Comparison of ENCODE assay signal across 17 cellular contexts in genomic region chr1:151887028-151887427, GRCh38. TPM values are rescaled to one million over a fixed set of nuclear protein-coding genes. Genes with fewer than 3 reads are reported as not detected.
A peak's percentile ranks its signal among the peaks of the same experiment; 100 is the strongest.
DNase-seq lines count a peak whose midpoint lies in the region; ATAC-seq and TF ChIP-seq lines count a peak whose summit lies in the region.
"Had no signal": no experiment of that assay in that cellular context is flagged by ENCODE, and none has a peak within 500 bp of the region (broad histone marks: within the 10 kb centered on the region; RNA-seq: fewer than 3 reads in every experiment).

No MANE protein-coding gene starts in this region.

- intact Hi-C loops in mammary epithelial cell (cut with micrococcal nuclease) = loop anchor here (1.0 to 2.0 kb wide), 2 partner anchors 20 to 22 kb away; partner anchors contain the start of gene THEM4

- H3K4me1 Mint-ChIP-seq in stimulated activated memory B cell treated with anti-CD40 and anti-IgM and Interleukin-4, amounts not matched to agents 10 μg/mL and 1 μg/mL and 100 μg/mL, for 72 hours = peaks cover 7% of the 10 kb centered on the region
- H3K4me1 Mint-ChIP-seq: neural progenitor cell had no signal

- in situ Hi-C loops in mammary epithelial cell (cut with MboI; ENCODE audit: low sequenced_read_pairs in 2 of 2) = no loop called here

- no peak overlapping the region for H3K27ac Mint-ChIP-seq in stimulated activated memory B cell treated with anti-CD40 and anti-IgM and Interleukin-4, amounts not matched to agents 10 μg/mL and 1 μg/mL and 100 μg/mL, for 72 hours
- H3K27ac Mint-ChIP-seq: activated B cell treated with CpG ODN at 0.5 μM for 24 hours, neural progenitor cell had no signal

- H3K79me2 ChIP-seq in mammary epithelial cell (ENCODE audit: insufficient read depth, low read length) = no peaks in the 10 kb centered on the region

- H3K9me3 ChIP-seq in mammary epithelial cell (replicated peaks; ENCODE audit: insufficient read depth, low read length) = no peaks in the 10 kb centered on the region

- ATAC-seq in foreskin keratinocyte (peak; percentile 88), HG02588 (IDR thresholded peaks at IDR 0.05; ENCODE audit: unreplicated experiment) (no peak), GM21515 (IDR thresholded peaks at IDR 0.05; ENCODE audit: unreplicated experiment) (no peak)
- no peak for ATAC-seq in stimulated activated memory B cell treated with anti-CD40 and anti-IgM and Interleukin-4, amounts not matched to agents 10 μg/mL and 1 μg/mL and 100 μg/mL, for 72 hours
- ATAC-seq: HepG2, sciatic nerve had no signal

- H3K27ac ChIP-seq in mammary epithelial cell (ENCODE audit: insufficient read depth, low read depth, low read length) = peak overlapping the region; percentile 96
- peak overlapping the region; percentile 85 for H3K27ac ChIP-seq in foreskin keratinocyte
- H3K27ac ChIP-seq: neural progenitor cell had no signal

- WGBS in mammary epithelial cell (ENCODE audit: low coverage, missing lambda C conversion rate) = 0% methylated on average over 1 of the region's 1 CpG

- H3K4me2 ChIP-seq in mammary epithelial cell (ENCODE audit: insufficient read depth, low read depth, low read length) = no peak overlapping the region
- H3K4me2 ChIP-seq: neural progenitor cell had no signal

- DNase-seq in DMS53 (lab: John Stamatoyannopoulos, UW) (peak; percentile 78), MV-4-11 (lab: John Stamatoyannopoulos, UW) (peak; percentile 13), mammary epithelial cell (peak; percentile 94), foreskin keratinocyte (peak; percentile 81 to 94), cortex of kidney (lab: John Stamatoyannopoulos, UW) (no peak)
- DNase-seq: activated B cell treated with CpG ODN at 0.5 μM for 24 hours; activated gamma-delta T cell; NCI-H345; stimulated activated CD4-positive, alpha-beta T cell treated with anti-CD3 and anti-CD28 coated beads, Interleukin-4, amount 100 ng/mL, for 4 hours had no signal

- peaks cover 51% of the 10 kb centered on the region for H3K36me3 Mint-ChIP-seq in stimulated activated memory B cell treated with anti-CD40 and anti-IgM and Interleukin-4, amounts not matched to agents 10 μg/mL and 1 μg/mL and 100 μg/mL, for 72 hours

- H2AFZ ChIP-seq in mammary epithelial cell (ENCODE audit: low read depth, low read length) = no peak overlapping the region
- H2AFZ ChIP-seq: neural progenitor cell had no signal

- TF ChIP-seq CTCF in mammary epithelial cell (conservative IDR thresholded peaks at IDR 0.05 in 1 of 2, IDR thresholded peaks at IDR 0.05 in 1 of 2; ENCODE audit: extremely low read depth in 1 of 2, insufficient read depth in 1 of 2, low read depth in 1 of 2, low read length in 2 of 2) (no peak), foreskin keratinocyte (conservative IDR thresholded peaks at IDR 0.05) (peak; percentile 25)

- CTCF ChIA-PET in mammary epithelial cell (lab: Charles Lee; ENCODE audit: low non-redundant PET) = interaction anchor here (0.6 to 0.7 kb wide), 2 partner anchors 115 to 572 kb away, joined by 3 to 7 read pairs; no protein-coding TSS in a partner anchor

- peaks cover 3% of the 10 kb centered on the region for H3K9me3 Mint-ChIP-seq in stimulated activated memory B cell treated with anti-CD40 and anti-IgM and Interleukin-4, amounts not matched to agents 10 μg/mL and 1 μg/mL and 100 μg/mL, for 72 hours
- H3K9me3 Mint-ChIP-seq: neural progenitor cell had no signal

- H3K4me1 ChIP-seq in mammary epithelial cell (ENCODE audit: insufficient read depth, low read length) (peaks cover 30% of the 10 kb centered on the region), foreskin keratinocyte (peaks cover 34% of the 10 kb centered on the region)
- H3K4me1 ChIP-seq: neural progenitor cell had no signal

- H3K9ac ChIP-seq in mammary epithelial cell (ENCODE audit: insufficient read depth, low read length) = no peak overlapping the region
- H3K9ac ChIP-seq: neural progenitor cell had no signal

- H3K4me3 ChIP-seq in mammary epithelial cell (replicated peaks in 1 of 3; ENCODE audit: insufficient read depth in 1 of 3, low read depth in 2 of 3, low read length in 3 of 3) = no peak overlapping the region
- H3K4me3 ChIP-seq: neural progenitor cell had no signal

- dilution Hi-C loops in mammary epithelial cell (cut with HindIII; ENCODE audit: low sequenced_read_pairs) = no loop called here

- H4K20me1 ChIP-seq in mammary epithelial cell (ENCODE audit: insufficient read depth, low read length) = no peaks in the 10 kb centered on the region

- H3K36me3 ChIP-seq in mammary epithelial cell (ENCODE audit: insufficient read depth, low read length) = peaks cover 3% of the 10 kb centered on the region
- H3K36me3 ChIP-seq: neural progenitor cell had no signal

- BruUV-seq in mammary epithelial cell (replicated peaks; lab: Mats Ljungman, UMichigan) = no TSS peak

- H3K27me3 ChIP-seq in mammary epithelial cell (ENCODE audit: insufficient read depth, low read length) (no peaks in the 10 kb centered on the region), foreskin keratinocyte (no peaks in the 10 kb centered on the region)
- H3K27me3 ChIP-seq: neural progenitor cell had no signal

- no peak overlapping the region for H3K4me3 Mint-ChIP-seq in stimulated activated memory B cell treated with anti-CD40 and anti-IgM and Interleukin-4, amounts not matched to agents 10 μg/mL and 1 μg/mL and 100 μg/mL, for 72 hours
- H3K4me3 Mint-ChIP-seq: activated B cell treated with CpG ODN at 0.5 μM for 24 hours, neural progenitor cell had no signal

- no peaks in the 10 kb centered on the region for H3K27me3 Mint-ChIP-seq in stimulated activated memory B cell treated with anti-CD40 and anti-IgM and Interleukin-4, amounts not matched to agents 10 μg/mL and 1 μg/mL and 100 μg/mL, for 72 hours
- H3K27me3 Mint-ChIP-seq: activated B cell treated with CpG ODN at 0.5 μM for 24 hours had no signal

RNA-seq across cellular contexts. Expression of gene THEM4, which starts 22.3 kb away (rescaled TPM):
- total RNA-seq in mammary epithelial cell (10 to 100 TPM; 15.3 to 18.8 TPM), foreskin keratinocyte (13.2 and 14.0 TPM in 2 replicates)
- polyA plus RNA-seq in mammary epithelial cell (16.2 TPM), foreskin keratinocyte (10.5 and 10.7 TPM in 2 replicates)
- polyA minus RNA-seq in mammary epithelial cell = 10.7 TPM

RNA-seq across cellular contexts. Expression of gene THEM5, which starts 33.5 kb away (rescaled TPM):
- not detected for total RNA-seq in mammary epithelial cell
- not detected for polyA plus RNA-seq in mammary epithelial cell
- not detected for polyA minus RNA-seq in mammary epithelial cell
- total RNA-seq in foreskin keratinocyte = not detected in 2 replicates
- polyA plus RNA-seq in foreskin keratinocyte = 0.08 TPM in 1 of 2 replicates, not detected in the other
- total RNA-seq: activated B cell treated with CpG ODN at 0.5 μM for 24 hours, HepG2, mesenteric fat pad, sciatic nerve had no signal
- polyA plus RNA-seq: AG04450, HepG2 had no signal

RNA-seq across cellular contexts. Expression of gene C2CD4D, which starts 47.4 kb away (rescaled TPM):
- total RNA-seq in mammary epithelial cell (under 1 TPM; 0.17 to 0.33 TPM), foreskin keratinocyte (0.18 TPM in 1 of 2 replicates, not detected in the other)
- polyA plus RNA-seq in mammary epithelial cell (0.19 TPM), foreskin keratinocyte (0.14 and 0.19 TPM in 2 replicates)
- not detected for polyA minus RNA-seq in mammary epithelial cell
- total RNA-seq: activated B cell treated with CpG ODN at 0.5 μM for 24 hours, HepG2, mesenteric fat pad had no signal
- polyA plus RNA-seq: AG04450, HepG2 had no signal

RNA-seq across cellular contexts. Expression of gene RORC, which starts 55.4 kb away (rescaled TPM):
- total RNA-seq in mammary epithelial cell (under 1 TPM in 1 of 2 donors, not detected in 1; 0.33 TPM), foreskin keratinocyte (not detected in 2 replicates)
- polyA plus RNA-seq in mammary epithelial cell (0.09 TPM), foreskin keratinocyte (0.02 TPM in 1 of 2 replicates, not detected in the other)
- polyA minus RNA-seq in mammary epithelial cell = 0.26 TPM
- polyA plus RNA-seq: AG04450 had no signal
